26 cellular contexts compared by ENCODE assay signal in the genomic region with DNA sequence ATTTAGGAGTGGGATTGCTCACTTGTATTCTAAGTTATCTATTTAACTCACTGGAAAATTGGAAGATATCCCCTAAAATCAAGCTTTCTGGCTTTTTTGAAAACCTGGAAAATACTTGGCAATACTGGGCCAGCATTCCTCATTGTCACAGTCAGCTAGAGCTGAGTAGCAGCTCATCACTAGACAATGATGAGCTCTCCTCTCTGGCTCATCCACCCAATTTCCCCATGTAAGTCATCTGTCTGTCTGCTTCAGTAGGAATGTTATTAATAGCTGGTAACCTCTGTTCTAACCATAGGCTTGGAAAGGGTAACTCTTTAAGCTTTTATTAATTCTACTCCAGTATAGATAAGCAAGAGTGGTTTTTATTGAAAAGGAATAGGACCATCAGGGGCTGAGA.
"Had no signal": no experiment of that assay in that cellular context is flagged by ENCODE, and none has a peak within 500 bp of the region (broad histone marks: within the 10 kb centered on the region; RNA-seq: fewer than 3 reads in every experiment).

No MANE protein-coding gene starts in this region.

- H3K27ac Mint-ChIP-seq: effector memory CD8-positive, alpha-beta T cell; mesothelial cell of epicardium; naive B cell; natural killer cell treated with Interleukin-12 subunit alpha and Interleukin-12 subunit beta and Interleukin-15 and Interleukin-18, amount 100 ng/mL, for 72 hours; neural progenitor cell; stimulated activated memory B cell treated with anti-CD40 and anti-IgM and Interleukin-4, amounts not matched to agents 10 μg/mL and 1 μg/mL and 100 μg/mL, for 72 hours; type B pancreatic cell had no signal

- ATAC-seq: effector memory CD8-positive, alpha-beta T cell; gastroesophageal sphincter; heart left ventricle; left lung; mucosa of descending colon; natural killer cell treated with Interleukin-12 subunit alpha and Interleukin-12 subunit beta and Interleukin-15 and Interleukin-18, amount 100 ng/mL, for 72 hours; sciatic nerve; stimulated activated memory B cell treated with anti-CD40 and anti-IgM and Interleukin-4, amounts not matched to agents 10 μg/mL and 1 μg/mL and 100 μg/mL, for 72 hours; stimulated activated naive CD8-positive, alpha-beta T cell treated with anti-CD3 and anti-CD28 coated beads, Interleukin-15, Interleukin-2, amounts not matched to agents 100 U/mL and 50 U/mL, for 24 hours had no signal

- H3K4me3 ChIP-seq: gastroesophageal sphincter, heart left ventricle, hepatocyte, left lung, mucosa of descending colon, neural progenitor cell, prostate gland, right atrium auricular region, testis, tibial artery had no signal

- H3K4me1 Mint-ChIP-seq: naive B cell; stimulated activated memory B cell treated with anti-CD40 and anti-IgM and Interleukin-4, amounts not matched to agents 10 μg/mL and 1 μg/mL and 100 μg/mL, for 72 hours had no signal

- DNase-seq: cortex of kidney; effector memory CD8-positive, alpha-beta T cell; foreskin fibroblast; heart left ventricle; kidney; left cardiac atrium; left lung; mesenchymal stem cell; mucosa of descending colon; naive B cell; nucleus accumbens; stimulated activated CD4-positive, alpha-beta T cell treated with anti-CD3 and anti-CD28 coated beads, Interleukin-4, amount 100 ng/mL, for 4 hours; stimulated activated naive CD8-positive, alpha-beta T cell treated with anti-CD3 and anti-CD28 coated beads, Interleukin-15, Interleukin-2, amounts not matched to agents 100 U/mL and 50 U/mL, for 24 hours; substantia nigra; testis; tibial artery had no signal

- H3K36me3 Mint-ChIP-seq: mesothelial cell of epicardium; naive B cell; natural killer cell treated with Interleukin-12 subunit alpha and Interleukin-12 subunit beta and Interleukin-15 and Interleukin-18, amount 100 ng/mL, for 72 hours; neural progenitor cell; stimulated activated memory B cell treated with anti-CD40 and anti-IgM and Interleukin-4, amounts not matched to agents 10 μg/mL and 1 μg/mL and 100 μg/mL, for 72 hours; type B pancreatic cell had no signal

- H3K9me3 Mint-ChIP-seq: effector memory CD8-positive, alpha-beta T cell; mesothelial cell of epicardium; naive B cell; natural killer cell treated with Interleukin-12 subunit alpha and Interleukin-12 subunit beta and Interleukin-15 and Interleukin-18, amount 100 ng/mL, for 72 hours; neural progenitor cell; stimulated activated memory B cell treated with anti-CD40 and anti-IgM and Interleukin-4, amounts not matched to agents 10 μg/mL and 1 μg/mL and 100 μg/mL, for 72 hours; type B pancreatic cell had no signal

- H3K4me3 Mint-ChIP-seq: effector memory CD8-positive, alpha-beta T cell; mesothelial cell of epicardium; naive B cell; natural killer cell treated with Interleukin-12 subunit alpha and Interleukin-12 subunit beta and Interleukin-15 and Interleukin-18, amount 100 ng/mL, for 72 hours; neural progenitor cell; stimulated activated memory B cell treated with anti-CD40 and anti-IgM and Interleukin-4, amounts not matched to agents 10 μg/mL and 1 μg/mL and 100 μg/mL, for 72 hours; type B pancreatic cell had no signal
